ENCODE assay signal across 1 cellular context in the genomic region with DNA sequence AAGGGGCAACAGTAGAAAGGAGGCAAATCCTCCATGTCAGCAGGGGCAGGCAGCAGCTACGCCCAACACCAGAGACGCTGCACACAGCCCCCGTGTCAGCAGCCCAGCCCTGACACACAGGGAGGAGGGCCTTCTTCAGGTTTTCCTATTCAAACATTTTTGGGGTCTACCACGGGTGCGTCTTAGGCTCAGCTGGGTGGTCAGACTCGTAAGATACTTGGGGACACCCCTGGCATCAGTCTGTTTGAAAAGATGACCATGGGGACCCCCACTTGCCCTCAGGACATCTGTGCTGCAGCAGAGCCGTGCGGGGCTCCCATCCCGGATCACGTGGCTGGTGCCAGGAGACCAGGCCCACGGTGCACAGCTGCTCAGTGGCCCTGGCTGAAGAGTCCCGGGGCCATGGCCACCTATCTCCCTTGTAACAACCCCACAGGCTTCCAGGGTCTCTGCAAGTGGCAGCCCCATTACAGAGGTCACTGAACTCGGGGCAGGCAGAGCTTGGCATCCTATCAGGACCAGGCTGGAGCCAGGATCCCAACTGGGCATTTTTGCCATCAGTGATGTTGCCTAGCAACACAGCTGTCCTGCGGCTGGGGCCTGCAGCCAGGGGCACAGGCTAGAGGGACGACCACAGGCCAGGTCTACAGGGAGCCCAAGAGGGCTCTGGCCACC.
TF ChIP-seq lines count a peak whose summit lies in the region.

No MANE protein-coding gene starts in this region.

TF ChIP-seq in GM12891, 5 proteins besides CTCF, POLR2A, EP300 and RAD21 (continued from another document):
- TF ChIP-seq TAF1 (IDR thresholded peaks at IDR 0.05; ENCODE audit: low read depth, low read length) = no peak
